ENCODE assay signal across 7 cellular contexts in genomic region chr3:57805674-57806073, GRCh38. TPM values are rescaled to one million over a fixed set of nuclear protein-coding genes. Genes with fewer than 3 reads are reported as not detected.
DNase-seq lines count a peak whose midpoint lies in the region; ATAC-seq and TF ChIP-seq lines count a peak whose summit lies in the region.

No MANE protein-coding gene starts in this region.

- H3K18ac ChIP-seq in trophoblast cell (ENCODE audit: low read length), result no peak overlapping the region

- H3K4ac ChIP-seq in trophoblast cell (ENCODE audit: low read depth, low read length), result no peak overlapping the region

- peaks cover 43% of the 10 kb centered on the region for H3K4me1 ChIP-seq in GM23248 (ENCODE audit: insufficient read depth)
- H3K4me1 ChIP-seq in trophoblast cell (ENCODE audit: control insufficient read depth in 1 of 2, insufficient read depth in 2 of 2, low read length in 2 of 2), result no peaks in the 10 kb centered on the region

- TF ChIP-seq CTCF in epithelial cell of esophagus (IDR thresholded peaks at IDR 0.05; ENCODE audit: insufficient read depth, low read depth, low read length, missing control alignments), result no peak

- no peak overlapping the region for H3K14ac ChIP-seq in trophoblast cell (ENCODE audit: low read length)

- H3K9me2 ChIP-seq in GM23248 (ENCODE audit: insufficient read depth), result no peaks in the 10 kb centered on the region

- no peak overlapping the region for H3K9ac ChIP-seq in GM23248
- no peak overlapping the region for H3K9ac ChIP-seq in trophoblast cell (ENCODE audit: low read length)

- no peak overlapping the region for H3K23ac ChIP-seq in trophoblast cell (ENCODE audit: low read length)

- H4K12ac ChIP-seq in trophoblast cell (ENCODE audit: low read depth, low read length), result no peak overlapping the region

- H2AK5ac ChIP-seq in trophoblast cell (ENCODE audit: low read length), result no peak overlapping the region

- in situ Hi-C loops in GM23248 (cut with MboI), result no loop called here

- H3K9me3 ChIP-seq in GM23248 (ENCODE audit: low read depth) (no peaks in the 10 kb centered on the region), trophoblast cell (ENCODE audit: insufficient read depth, low read depth, low read length) (no peaks in the 10 kb centered on the region)

- no peak overlapping the region for H2AFZ ChIP-seq in GM23248
- no peak overlapping the region for H2AFZ ChIP-seq in trophoblast cell (ENCODE audit: insufficient read depth, low read length, poor library complexity)

- H3K27me3 ChIP-seq in GM23248 (replicated peaks; ENCODE audit: insufficient read depth) (no peaks in the 10 kb centered on the region), trophoblast cell (ENCODE audit: insufficient read depth, low read length) (no peaks in the 10 kb centered on the region)

- peak overlapping the region; percentile 12; the same call in 1 of the 2 replicates for H3K27ac ChIP-seq in GM23248
- no peak overlapping the region for H3K27ac ChIP-seq in trophoblast cell (ENCODE audit: low read depth, low read length)

- H4K91ac ChIP-seq in trophoblast cell (ENCODE audit: low read depth, low read length), result no peak overlapping the region

- peaks cover 38% of the 10 kb centered on the region for H3F3A ChIP-seq in GM23248 (ENCODE audit: insufficient read depth)

- no peak overlapping the region for H2BK120ac ChIP-seq in trophoblast cell (ENCODE audit: insufficient read depth, low read length, poor library complexity)

- DNase-seq in GM23248, result peak; percentile 88
- DNase-seq in OCI-M1 (lab: John Stamatoyannopoulos, UW), result peak; percentile 26
- DNase-seq in epithelial cell of esophagus (ENCODE audit: low read depth), result peak; percentile 98
- DNase-seq in trophoblast cell, result peak; percentile 4 to 49
- no peak for DNase-seq in NCI-H345 treated with DMSO at 0.1 percent for 48 hours (lab: John Stamatoyannopoulos, UW; ENCODE audit: unreplicated experiment)
- no peak for DNase-seq in NCI-H187 (lab: John Stamatoyannopoulos, UW)

- WGBS in GM23248 (ENCODE audit: low coverage in 1 of 2, low lambda C conversion rate in 2 of 2, missing lambda C conversion rate in 2 of 2), 2 experiments, result 53 to 55% methylated on average over 1 of the region's 1 CpG
- WGBS in trophoblast cell (ENCODE audit: extremely low coverage, insufficient coverage, insufficient read length), result no CpG with 5 or more reads among the region's 1 CpG

- H4K8ac ChIP-seq in trophoblast cell (ENCODE audit: low read depth, low read length), result no peak overlapping the region

- no peaks in the 10 kb centered on the region for H3K36me3 ChIP-seq in GM23248 (ENCODE audit: low read depth)
- no peaks in the 10 kb centered on the region for H3K36me3 ChIP-seq in trophoblast cell (ENCODE audit: control insufficient read depth in 1 of 2, insufficient read depth in 2 of 2, low read length in 2 of 2)

- no peaks in the 10 kb centered on the region for H3K79me1 ChIP-seq in trophoblast cell (ENCODE audit: low read length)

- H2BK12ac ChIP-seq in trophoblast cell (ENCODE audit: low read length), result no peak overlapping the region

- H4K20me1 ChIP-seq in GM23248 (ENCODE audit: insufficient read depth), result peaks cover 12% of the 10 kb centered on the region

- H3K79me2 ChIP-seq in GM23248 (ENCODE audit: insufficient read depth) (peaks cover 94% of the 10 kb centered on the region), trophoblast cell (ENCODE audit: control insufficient read depth, insufficient read depth, low read length, poor library complexity) (no peaks in the 10 kb centered on the region)

- H3K4me2 ChIP-seq in GM23248 (ENCODE audit: unreplicated experiment) (peak overlapping the region; percentile 21), trophoblast cell (ENCODE audit: low read length) (no peak overlapping the region)

- H3K4me3 ChIP-seq in GM23248 (no peak overlapping the region), epithelial cell of esophagus (ENCODE audit: low read length) (no peak overlapping the region), trophoblast cell (ENCODE audit: low read depth, low read length) (no peak overlapping the region)

- no peak for ATAC-seq in HG03097 (IDR thresholded peaks at IDR 0.05; ENCODE audit: low FRiP score, unreplicated experiment)

- no peak overlapping the region for H2BK5ac ChIP-seq in trophoblast cell (ENCODE audit: low read depth, low read length, poor library complexity)

RNA-seq across cellular contexts. Expression of gene SLMAP, which starts 49.6 kb away (rescaled TPM):
- total RNA-seq in GM23248 (2014; rRNA removed; shearing (Covaris generic)), result 33.9 and 40.2 TPM in 2 replicates
- polyA plus RNA-seq in GM23248 (2016; fragmentation: Nextera tagmentation; extraction: Ambion mirVana), result 21.4 and 28.4 TPM in 2 replicates
- polyA plus RNA-seq in trophoblast cell (2013), result 26.7 and 28.1 TPM in 2 replicates

Comparison
In these comparisons a context has a peak if more than half of its experiments do, and no peak if none do; other contexts are left out.
1. DNase-seq: peak in GM23248 (single experiment), OCI-M1 (single experiment), epithelial cell of esophagus (single experiment) and trophoblast cell (2 of 2); none in NCI-H345 treated with DMSO at 0.1 percent for 48 hours (single experiment) and NCI-H187 (0 of 2).